Comparison of ENCODE assay signal across 8 cellular contexts in the genomic region with DNA sequence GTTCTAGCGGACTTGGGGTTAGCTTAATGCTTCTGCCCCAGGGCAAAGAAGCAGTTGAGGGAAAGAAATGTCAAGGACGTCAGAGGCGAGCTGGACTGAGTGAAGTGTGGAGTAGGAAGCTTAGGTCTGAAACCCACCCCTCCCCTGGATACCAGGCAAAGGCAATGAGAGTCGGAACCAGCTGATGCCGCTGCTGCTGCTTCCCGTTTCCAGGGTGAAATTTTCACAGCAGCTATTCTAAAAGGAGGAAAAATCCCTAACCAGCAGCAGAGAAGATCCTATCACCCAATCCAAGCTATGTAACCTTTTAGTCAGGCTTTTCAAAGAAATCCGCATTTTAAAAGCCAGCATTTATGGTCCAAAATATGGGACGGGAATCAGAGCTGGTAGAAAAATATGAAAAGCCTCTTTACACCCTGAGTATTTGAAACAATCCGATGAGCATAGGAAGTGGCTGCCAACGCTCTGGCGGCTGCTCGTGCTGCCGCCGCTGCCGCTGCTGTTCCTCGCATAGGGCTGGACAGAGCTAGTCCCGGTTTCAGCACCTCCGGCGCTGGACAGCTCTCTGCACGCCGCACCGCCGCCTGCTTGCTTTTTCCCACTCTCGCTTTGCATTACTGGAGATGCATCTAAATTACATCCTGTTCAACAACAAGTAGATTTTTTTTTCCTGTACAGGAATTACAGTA.
DNase-seq lines count a peak whose midpoint lies in the region; ATAC-seq and TF ChIP-seq lines count a peak whose summit lies in the region.

No MANE protein-coding gene starts in this region.

- no peak overlapping the region for H3K9ac ChIP-seq in NT2/D1 (ENCODE audit: insufficient read length, low read depth)

- no peak overlapping the region for H3K27ac ChIP-seq in adrenal gland

- CTCF ChIA-PET in BJ (lab: Yijun Ruan, JAX) = no interaction called here

- H3K4me3 ChIP-seq in BJ (ENCODE audit: low read depth, low read length) (no peak overlapping the region), NT2/D1 (ENCODE audit: insufficient read length, low read depth) (no peak overlapping the region), adrenal gland (no peak overlapping the region)

- H3K27me3 ChIP-seq in BJ (ENCODE audit: control insufficient read depth, insufficient read depth, low read length) (no peaks in the 10 kb centered on the region), NT2/D1 (ENCODE audit: insufficient read depth, insufficient read length) (peaks cover 10% of the 10 kb centered on the region), adrenal gland (no peaks in the 10 kb centered on the region)

- TF ChIP-seq POLR2A in adrenal gland (IDR thresholded peaks at IDR 0.05) = no peak

- TF ChIP-seq CTCF in BJ (IDR thresholded peaks at IDR 0.05; ENCODE audit: insufficient read depth, low read depth, low read length) (0 out of 2 replicates have a peak, but pooled peaks have one; percentile 2), adrenal gland (IDR thresholded peaks at IDR 0.05) (peak in 1 of 6 experiments; percentile 6)

- ATAC-seq in GM19372 (IDR thresholded peaks at IDR 0.05; ENCODE audit: low read depth, unreplicated experiment) (peak; percentile 94), HG03342 (IDR thresholded peaks at IDR 0.05; ENCODE audit: unreplicated experiment) (peak; percentile 93), left cardiac atrium (peak; percentile 88 to 97)

- no peak for DNase-seq in BJ (ENCODE audit: low read depth)
- peak; percentile 39 for DNase-seq in NT2/D1 (ENCODE audit: low read depth, low spot score)
- peak; percentile 76 to 86 (median 84) for DNase-seq in adrenal gland
- DNase-seq in left cardiac atrium = peak; percentile 68
- peak; percentile 76 for DNase-seq in putamen (ENCODE audit: low spot score)
- DNase-seq in NCI-H187 (lab: John Stamatoyannopoulos, UW) = no peak

- no peaks in the 10 kb centered on the region for H3K36me3 ChIP-seq in BJ (ENCODE audit: control insufficient read depth, insufficient read depth, low read length)
- no peaks in the 10 kb centered on the region for H3K36me3 ChIP-seq in NT2/D1 (ENCODE audit: insufficient read depth, insufficient read length, low read length)
- no peaks in the 10 kb centered on the region for H3K36me3 ChIP-seq in adrenal gland (replicated peaks in 1 of 2)

- intact Hi-C loops in adrenal gland (cut with DNase I) = no loop called here
- intact Hi-C loops in left cardiac atrium (cut with DNase I) = no loop called here

- H3K4me1 ChIP-seq in NT2/D1 (ENCODE audit: insufficient read depth, insufficient read length) (no peaks in the 10 kb centered on the region), adrenal gland (replicated peaks in 1 of 2) (no peaks in the 10 kb centered on the region)

- POLR2A ChIA-PET in BJ (lab: Charles Lee) = no interaction called here

- 3 to 9% (median 5%) methylated on average over 24 of the region's 24 CpGs for WGBS in adrenal gland, 4 donors

- H3K9me3 ChIP-seq in NT2/D1 (ENCODE audit: insufficient read depth, low read length) (no peaks in the 10 kb centered on the region), adrenal gland (replicated peaks in 1 of 3) (no peaks in the 10 kb centered on the region)

Comparison
In these comparisons a context has a peak if more than half of its experiments do, and no peak if none do; other contexts are left out.
1. DNase-seq: peak in NT2/D1 (single experiment), adrenal gland (7 of 7), left cardiac atrium (single experiment) and putamen (single experiment); none in BJ (single experiment) and NCI-H187 (0 of 2).
2. Peak in every context shown above with its lines, with median percentiles within 50 percentile points of each other: ATAC-seq.